Comparison of ENCODE assay signal across 1 cellular context in the genomic region with DNA sequence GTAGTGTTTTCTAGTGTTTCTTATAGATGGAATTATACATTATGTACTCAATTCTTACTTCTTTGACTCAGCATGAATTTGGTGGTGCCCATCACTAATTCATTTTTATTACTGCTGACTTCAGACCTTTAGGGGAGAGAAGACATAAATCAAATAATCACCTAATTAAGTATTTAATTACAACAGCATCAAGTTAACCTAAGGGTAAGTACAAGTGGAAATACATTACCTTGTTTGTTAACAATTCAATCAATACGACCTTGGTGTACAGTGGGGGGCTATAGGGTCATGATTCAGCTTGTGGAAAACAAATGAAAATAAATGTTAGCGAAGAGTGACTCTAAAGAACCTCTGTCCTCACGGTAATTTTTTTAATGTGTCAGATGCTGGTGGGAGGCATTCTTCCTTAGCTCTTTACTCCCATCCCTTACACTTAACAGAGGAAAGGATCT.
TF ChIP-seq lines count a peak whose summit lies in the region.

No MANE protein-coding gene starts in this region.

TF ChIP-seq in GM12878, 131 proteins besides CTCF, POLR2A, EP300 and RAD21 (continued from another document):
- TF ChIP-seq, protein P1, sequence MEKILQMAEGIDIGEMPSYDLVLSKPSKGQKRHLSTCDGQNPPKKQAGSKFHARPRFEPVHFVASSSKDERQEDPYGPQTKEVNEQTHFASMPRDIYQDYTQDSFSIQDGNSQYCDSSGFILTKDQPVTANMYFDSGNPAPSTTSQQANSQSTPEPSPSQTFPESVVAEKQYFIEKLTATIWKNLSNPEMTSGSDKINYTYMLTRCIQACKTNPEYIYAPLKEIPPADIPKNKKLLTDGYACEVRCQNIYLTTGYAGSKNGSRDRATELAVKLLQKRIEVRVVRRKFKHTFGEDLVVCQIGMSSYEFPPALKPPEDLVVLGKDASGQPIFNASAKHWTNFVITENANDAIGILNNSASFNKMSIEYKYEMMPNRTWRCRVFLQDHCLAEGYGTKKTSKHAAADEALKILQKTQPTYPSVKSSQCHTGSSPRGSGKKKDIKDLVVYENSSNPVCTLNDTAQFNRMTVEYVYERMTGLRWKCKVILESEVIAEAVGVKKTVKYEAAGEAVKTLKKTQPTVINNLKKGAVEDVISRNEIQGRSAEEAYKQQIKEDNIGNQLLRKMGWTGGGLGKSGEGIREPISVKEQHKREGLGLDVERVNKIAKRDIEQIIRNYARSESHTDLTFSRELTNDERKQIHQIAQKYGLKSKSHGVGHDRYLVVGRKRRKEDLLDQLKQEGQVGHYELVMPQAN (conservative IDR thresholded peaks at IDR 0.05), result no peak
- TF ChIP-seq HDAC6 (IDR thresholded peaks at IDR 0.05; ENCODE audit: unreplicated experiment), result no peak
- TF ChIP-seq, protein P2, sequence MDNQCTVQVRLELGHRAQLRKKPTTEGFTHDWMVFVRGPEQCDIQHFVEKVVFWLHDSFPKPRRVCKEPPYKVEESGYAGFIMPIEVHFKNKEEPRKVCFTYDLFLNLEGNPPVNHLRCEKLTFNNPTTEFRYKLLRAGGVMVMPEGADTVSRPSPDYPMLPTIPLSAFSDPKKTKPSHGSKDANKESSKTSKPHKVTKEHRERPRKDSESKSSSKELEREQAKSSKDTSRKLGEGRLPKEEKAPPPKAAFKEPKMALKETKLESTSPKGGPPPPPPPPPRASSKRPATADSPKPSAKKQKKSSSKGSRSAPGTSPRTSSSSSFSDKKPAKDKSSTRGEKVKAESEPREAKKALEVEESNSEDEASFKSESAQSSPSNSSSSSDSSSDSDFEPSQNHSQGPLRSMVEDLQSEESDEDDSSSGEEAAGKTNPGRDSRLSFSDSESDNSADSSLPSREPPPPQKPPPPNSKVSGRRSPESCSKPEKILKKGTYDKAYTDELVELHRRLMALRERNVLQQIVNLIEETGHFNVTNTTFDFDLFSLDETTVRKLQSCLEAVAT (IDR thresholded peaks at IDR 0.05), result 0 out of 2 replicates have a peak, but pooled peaks have one; percentile 26
- no peak for TF ChIP-seq FOS (IDR thresholded peaks at IDR 0.05; ENCODE audit: borderline replicate concordance, extremely low read depth, insufficient read length)
- no peak for TF ChIP-seq IRF4 (IDR thresholded peaks at IDR 0.05; ENCODE audit: low read depth, low read length)
- 0 out of 4 replicates have a peak, but pooled peaks have one; percentile 13 to 15 for TF ChIP-seq IKZF2 (IDR thresholded peaks at IDR 0.05)
- TF ChIP-seq, protein P3, sequence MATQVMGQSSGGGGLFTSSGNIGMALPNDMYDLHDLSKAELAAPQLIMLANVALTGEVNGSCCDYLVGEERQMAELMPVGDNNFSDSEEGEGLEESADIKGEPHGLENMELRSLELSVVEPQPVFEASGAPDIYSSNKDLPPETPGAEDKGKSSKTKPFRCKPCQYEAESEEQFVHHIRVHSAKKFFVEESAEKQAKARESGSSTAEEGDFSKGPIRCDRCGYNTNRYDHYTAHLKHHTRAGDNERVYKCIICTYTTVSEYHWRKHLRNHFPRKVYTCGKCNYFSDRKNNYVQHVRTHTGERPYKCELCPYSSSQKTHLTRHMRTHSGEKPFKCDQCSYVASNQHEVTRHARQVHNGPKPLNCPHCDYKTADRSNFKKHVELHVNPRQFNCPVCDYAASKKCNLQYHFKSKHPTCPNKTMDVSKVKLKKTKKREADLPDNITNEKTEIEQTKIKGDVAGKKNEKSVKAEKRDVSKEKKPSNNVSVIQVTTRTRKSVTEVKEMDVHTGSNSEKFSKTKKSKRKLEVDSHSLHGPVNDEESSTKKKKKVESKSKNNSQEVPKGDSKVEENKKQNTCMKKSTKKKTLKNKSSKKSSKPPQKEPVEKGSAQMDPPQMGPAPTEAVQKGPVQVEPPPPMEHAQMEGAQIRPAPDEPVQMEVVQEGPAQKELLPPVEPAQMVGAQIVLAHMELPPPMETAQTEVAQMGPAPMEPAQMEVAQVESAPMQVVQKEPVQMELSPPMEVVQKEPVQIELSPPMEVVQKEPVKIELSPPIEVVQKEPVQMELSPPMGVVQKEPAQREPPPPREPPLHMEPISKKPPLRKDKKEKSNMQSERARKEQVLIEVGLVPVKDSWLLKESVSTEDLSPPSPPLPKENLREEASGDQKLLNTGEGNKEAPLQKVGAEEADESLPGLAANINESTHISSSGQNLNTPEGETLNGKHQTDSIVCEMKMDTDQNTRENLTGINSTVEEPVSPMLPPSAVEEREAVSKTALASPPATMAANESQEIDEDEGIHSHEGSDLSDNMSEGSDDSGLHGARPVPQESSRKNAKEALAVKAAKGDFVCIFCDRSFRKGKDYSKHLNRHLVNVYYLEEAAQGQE (IDR thresholded peaks at IDR 0.05; ENCODE audit: low read depth, low read length), result no peak
- 0 out of 2 replicates have a peak, but pooled peaks have one; percentile 25 for TF ChIP-seq MTA2 (IDR thresholded peaks at IDR 0.05; ENCODE audit: low read depth)
- TF ChIP-seq BACH1 (IDR thresholded peaks at IDR 0.05; ENCODE audit: borderline replicate concordance), result no peak
- peak; percentile 59; the same call in 1 of the 2 replicates for TF ChIP-seq PML (IDR thresholded peaks at IDR 0.05; ENCODE audit: low read length)
- TF ChIP-seq KLF5 (IDR thresholded peaks at IDR 0.05; ENCODE audit: partially characterized antibody), result no peak
- TF ChIP-seq RBBP5 (conservative IDR thresholded peaks at IDR 0.05), result no peak
- TF ChIP-seq POLR2AphosphoS2 (IDR thresholded peaks at IDR 0.05; ENCODE audit: low read depth, low read length), result no peak
- TF ChIP-seq, protein P4, sequence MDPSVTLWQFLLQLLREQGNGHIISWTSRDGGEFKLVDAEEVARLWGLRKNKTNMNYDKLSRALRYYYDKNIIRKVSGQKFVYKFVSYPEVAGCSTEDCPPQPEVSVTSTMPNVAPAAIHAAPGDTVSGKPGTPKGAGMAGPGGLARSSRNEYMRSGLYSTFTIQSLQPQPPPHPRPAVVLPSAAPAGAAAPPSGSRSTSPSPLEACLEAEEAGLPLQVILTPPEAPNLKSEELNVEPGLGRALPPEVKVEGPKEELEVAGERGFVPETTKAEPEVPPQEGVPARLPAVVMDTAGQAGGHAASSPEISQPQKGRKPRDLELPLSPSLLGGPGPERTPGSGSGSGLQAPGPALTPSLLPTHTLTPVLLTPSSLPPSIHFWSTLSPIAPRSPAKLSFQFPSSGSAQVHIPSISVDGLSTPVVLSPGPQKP (IDR thresholded peaks at IDR 0.05; ENCODE audit: low read depth, low read length), result no peak
- TF ChIP-seq HCFC1 (IDR thresholded peaks at IDR 0.05; ENCODE audit: low read length), result no peak
- no peak for TF ChIP-seq ESRRA (IDR thresholded peaks at IDR 0.05; ENCODE audit: low read length)
- TF ChIP-seq, protein P5, sequence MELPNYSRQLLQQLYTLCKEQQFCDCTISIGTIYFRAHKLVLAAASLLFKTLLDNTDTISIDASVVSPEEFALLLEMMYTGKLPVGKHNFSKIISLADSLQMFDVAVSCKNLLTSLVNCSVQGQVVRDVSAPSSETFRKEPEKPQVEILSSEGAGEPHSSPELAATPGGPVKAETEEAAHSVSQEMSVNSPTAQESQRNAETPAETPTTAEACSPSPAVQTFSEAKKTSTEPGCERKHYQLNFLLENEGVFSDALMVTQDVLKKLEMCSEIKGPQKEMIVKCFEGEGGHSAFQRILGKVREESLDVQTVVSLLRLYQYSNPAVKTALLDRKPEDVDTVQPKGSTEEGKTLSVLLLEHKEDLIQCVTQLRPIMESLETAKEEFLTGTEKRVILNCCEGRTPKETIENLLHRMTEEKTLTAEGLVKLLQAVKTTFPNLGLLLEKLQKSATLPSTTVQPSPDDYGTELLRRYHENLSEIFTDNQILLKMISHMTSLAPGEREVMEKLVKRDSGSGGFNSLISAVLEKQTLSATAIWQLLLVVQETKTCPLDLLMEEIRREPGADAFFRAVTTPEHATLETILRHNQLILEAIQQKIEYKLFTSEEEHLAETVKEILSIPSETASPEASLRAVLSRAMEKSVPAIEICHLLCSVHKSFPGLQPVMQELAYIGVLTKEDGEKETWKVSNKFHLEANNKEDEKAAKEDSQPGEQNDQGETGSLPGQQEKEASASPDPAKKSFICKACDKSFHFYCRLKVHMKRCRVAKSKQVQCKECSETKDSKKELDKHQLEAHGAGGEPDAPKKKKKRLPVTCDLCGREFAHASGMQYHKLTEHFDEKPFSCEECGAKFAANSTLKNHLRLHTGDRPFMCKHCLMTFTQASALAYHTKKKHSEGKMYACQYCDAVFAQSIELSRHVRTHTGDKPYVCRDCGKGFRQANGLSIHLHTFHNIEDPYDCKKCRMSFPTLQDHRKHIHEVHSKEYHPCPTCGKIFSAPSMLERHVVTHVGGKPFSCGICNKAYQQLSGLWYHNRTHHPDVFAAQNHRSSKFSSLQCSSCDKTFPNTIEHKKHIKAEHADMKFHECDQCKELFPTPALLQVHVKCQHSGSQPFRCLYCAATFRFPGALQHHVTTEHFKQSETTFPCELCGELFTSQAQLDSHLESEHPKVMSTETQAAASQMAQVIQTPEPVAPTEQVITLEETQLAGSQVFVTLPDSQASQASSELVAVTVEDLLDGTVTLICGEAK (IDR thresholded peaks at IDR 0.05; ENCODE audit: borderline replicate concordance), result peak; percentile 48; the same call in 1 of the 2 replicates
- no peak for TF ChIP-seq PAX5 (IDR thresholded peaks at IDR 0.05; ENCODE audit: borderline replicate concordance, low read depth, low read length)
- TF ChIP-seq, protein P6, sequence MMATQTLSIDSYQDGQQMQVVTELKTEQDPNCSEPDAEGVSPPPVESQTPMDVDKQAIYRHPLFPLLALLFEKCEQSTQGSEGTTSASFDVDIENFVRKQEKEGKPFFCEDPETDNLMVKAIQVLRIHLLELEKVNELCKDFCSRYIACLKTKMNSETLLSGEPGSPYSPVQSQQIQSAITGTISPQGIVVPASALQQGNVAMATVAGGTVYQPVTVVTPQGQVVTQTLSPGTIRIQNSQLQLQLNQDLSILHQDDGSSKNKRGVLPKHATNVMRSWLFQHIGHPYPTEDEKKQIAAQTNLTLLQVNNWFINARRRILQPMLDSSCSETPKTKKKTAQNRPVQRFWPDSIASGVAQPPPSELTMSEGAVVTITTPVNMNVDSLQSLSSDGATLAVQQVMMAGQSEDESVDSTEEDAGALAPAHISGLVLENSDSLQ (IDR thresholded peaks at IDR 0.05), result peak; percentile 26; the same call in 1 of the 2 replicates
- TF ChIP-seq BMI1 (IDR thresholded peaks at IDR 0.05; ENCODE audit: borderline replicate concordance), result no peak
- TF ChIP-seq, protein P7, sequence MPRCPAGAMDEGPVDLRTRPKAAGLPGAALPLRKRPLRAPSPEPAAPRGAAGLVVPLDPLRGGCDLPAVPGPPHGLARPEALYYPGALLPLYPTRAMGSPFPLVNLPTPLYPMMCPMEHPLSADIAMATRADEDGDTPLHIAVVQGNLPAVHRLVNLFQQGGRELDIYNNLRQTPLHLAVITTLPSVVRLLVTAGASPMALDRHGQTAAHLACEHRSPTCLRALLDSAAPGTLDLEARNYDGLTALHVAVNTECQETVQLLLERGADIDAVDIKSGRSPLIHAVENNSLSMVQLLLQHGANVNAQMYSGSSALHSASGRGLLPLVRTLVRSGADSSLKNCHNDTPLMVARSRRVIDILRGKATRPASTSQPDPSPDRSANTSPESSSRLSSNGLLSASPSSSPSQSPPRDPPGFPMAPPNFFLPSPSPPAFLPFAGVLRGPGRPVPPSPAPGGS (IDR thresholded peaks at IDR 0.05; ENCODE audit: borderline replicate concordance, insufficient read depth, low read depth, low read length, poor library complexity, severe bottlenecking), result no peak
- TF ChIP-seq, protein P8, sequence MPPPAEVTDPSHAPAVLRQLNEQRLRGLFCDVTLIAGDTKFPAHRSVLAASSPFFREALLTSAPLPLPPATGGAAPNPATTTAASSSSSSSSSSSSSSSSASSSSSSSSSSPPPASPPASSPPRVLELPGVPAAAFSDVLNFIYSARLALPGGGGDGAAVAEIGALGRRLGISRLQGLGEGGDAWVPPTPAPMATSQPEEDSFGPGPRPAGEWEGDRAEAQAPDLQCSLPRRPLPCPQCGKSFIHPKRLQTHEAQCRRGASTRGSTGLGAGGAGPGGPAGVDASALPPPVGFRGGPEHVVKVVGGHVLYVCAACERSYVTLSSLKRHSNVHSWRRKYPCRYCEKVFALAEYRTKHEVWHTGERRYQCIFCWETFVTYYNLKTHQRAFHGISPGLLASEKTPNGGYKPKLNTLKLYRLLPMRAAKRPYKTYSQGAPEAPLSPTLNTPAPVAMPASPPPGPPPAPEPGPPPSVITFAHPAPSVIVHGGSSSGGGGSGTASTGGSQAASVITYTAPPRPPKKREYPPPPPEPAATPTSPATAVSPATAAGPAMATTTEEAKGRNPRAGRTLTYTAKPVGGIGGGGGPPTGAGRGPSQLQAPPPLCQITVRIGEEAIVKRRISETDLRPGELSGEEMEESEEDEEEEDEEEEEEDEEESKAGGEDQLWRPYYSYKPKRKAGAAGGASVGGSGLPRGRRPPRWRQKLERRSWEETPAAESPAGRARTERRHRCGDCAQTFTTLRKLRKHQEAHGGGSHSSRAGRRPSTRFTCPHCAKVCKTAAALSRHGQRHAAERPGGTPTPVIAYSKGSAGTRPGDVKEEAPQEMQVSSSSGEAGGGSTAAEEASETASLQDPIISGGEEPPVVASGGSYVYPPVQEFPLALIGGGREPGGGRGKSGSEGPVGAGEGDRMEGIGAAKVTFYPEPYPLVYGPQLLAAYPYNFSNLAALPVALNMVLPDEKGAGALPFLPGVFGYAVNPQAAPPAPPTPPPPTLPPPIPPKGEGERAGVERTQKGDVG (CRISPR knock-in tag; IDR thresholded peaks at IDR 0.05), result no peak
- TF ChIP-seq NFYA (IDR thresholded peaks at IDR 0.05; ENCODE audit: borderline replicate concordance, low read depth, low read length), result no peak
- TF ChIP-seq, protein P9, sequence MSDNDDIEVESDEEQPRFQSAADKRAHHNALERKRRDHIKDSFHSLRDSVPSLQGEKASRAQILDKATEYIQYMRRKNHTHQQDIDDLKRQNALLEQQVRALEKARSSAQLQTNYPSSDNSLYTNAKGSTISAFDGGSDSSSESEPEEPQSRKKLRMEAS (IDR thresholded peaks at IDR 0.05; ENCODE audit: low read depth, low read length), result no peak
- no peak for TF ChIP-seq FOXM1 (IDR thresholded peaks at IDR 0.05; ENCODE audit: low read depth, low read length)
